ENCODE assay signal across 8 cellular contexts in the genomic region with DNA sequence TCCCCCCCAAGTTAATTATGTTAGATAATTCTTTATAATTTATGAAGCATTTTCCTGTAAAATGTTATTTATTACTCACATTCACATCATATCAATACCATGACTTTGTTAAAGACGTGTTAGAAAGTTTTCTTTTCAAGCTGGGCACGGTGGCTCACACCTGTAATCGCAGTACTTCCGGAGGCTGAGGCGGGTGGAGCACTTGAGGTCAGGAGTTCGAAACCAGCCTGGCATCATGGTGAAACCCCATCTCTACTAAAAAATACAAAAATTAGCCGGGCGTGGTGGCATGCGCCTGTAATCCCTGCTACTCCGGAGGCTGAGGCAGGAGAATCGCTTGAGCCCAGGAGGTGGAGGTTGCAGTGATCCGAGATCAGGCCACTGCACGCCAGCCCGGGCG. TPM values are rescaled to one million over a fixed set of nuclear protein-coding genes. Genes with fewer than 3 reads are reported as not detected.
DNase-seq lines count a peak whose midpoint lies in the region; ATAC-seq and TF ChIP-seq lines count a peak whose summit lies in the region.
"Not testable (repeated sequence)": the region's sequence is repeated elsewhere in the genome, so short reads cannot be mapped to it uniquely, and the experiment has no call there.
"Had no signal": no experiment of that assay in that cellular context is flagged by ENCODE, and none has a peak within 500 bp of the region (broad histone marks: within the 10 kb centered on the region; RNA-seq: fewer than 3 reads in every experiment).

No MANE protein-coding gene starts in this region.

- not testable (repeated sequence) for H3F3A ChIP-seq in OCI-LY1 (ENCODE audit: insufficient read depth, low read length)

- BruUV-seq in Calu3 (replicated peaks; lab: Mats Ljungman, UMichigan), result not testable (repeated sequence)

- not testable (repeated sequence) for H3K27ac ChIP-seq in OCI-LY1 (ENCODE audit: low read depth, low read length, poor library complexity, severe bottlenecking)
- H3K27ac ChIP-seq in heart right ventricle, result peak overlapping the region; percentile 27 to 100 (median 99)

- H3K4me2 ChIP-seq in OCI-LY1 (ENCODE audit: low read length), result peak overlapping the region; percentile 82

- not testable (repeated sequence) for H3K27me3 ChIP-seq in OCI-LY1 (ENCODE audit: insufficient read depth, low read length); adipocyte (replicated peaks; ENCODE audit: control insufficient read depth, insufficient read depth, low read length); heart right ventricle

- H3K9me2 ChIP-seq in OCI-LY1 (ENCODE audit: low read depth, low read length), result not testable (repeated sequence)

- intact Hi-C loops in Calu3 (cut with micrococcal nuclease; ENCODE audit: unreplicated experiment), result not testable (repeated sequence)
- intact Hi-C loops in heart right ventricle (cut with DNase I), result loop anchor here in 1 of 10 donors (10.0 kb wide), 1 partner anchor 509 kb away; a partner anchor contains a TSS
- intact Hi-C loops in natural killer cell (cut with micrococcal nuclease), result loop anchor here (10.0 kb wide), 1 partner anchor 571 kb away; no protein-coding TSS in a partner anchor

- not testable (repeated sequence) for H4K20me1 ChIP-seq in OCI-LY1 (ENCODE audit: insufficient read depth, low read length)

- peaks cover 53% of the 10 kb centered on the region for H3K36me3 Mint-ChIP-seq in Calu3 (ENCODE audit: insufficient read depth, unreplicated experiment)
- H3K36me3 Mint-ChIP-seq in activated CD8-positive, alpha-beta memory T cell treated with anti-CD3 and anti-CD28 coated beads, Interleukin-2, amount 10 ng/mL, durations not matched to agents 7 days and 5 days, result peaks cover 27% of the 10 kb centered on the region
- not testable (repeated sequence) for H3K36me3 Mint-ChIP-seq in natural killer cell
- peaks cover 90% of the 10 kb centered on the region for H3K36me3 Mint-ChIP-seq in stimulated activated effector memory CD8-positive, alpha-beta T cell treated with anti-CD3 and anti-CD28 coated beads, Interleukin-12 subunit alpha, Interleukin-12 subunit beta, amount 100 ng/mL, for 72 hours

- not testable (repeated sequence) for H3K9me3 Mint-ChIP-seq in Calu3 (ENCODE audit: low read depth, unreplicated experiment); activated CD8-positive, alpha-beta memory T cell treated with anti-CD3 and anti-CD28 coated beads, Interleukin-2, amount 10 ng/mL, durations not matched to agents 7 days and 5 days (ENCODE audit: low read depth); natural killer cell; stimulated activated effector memory CD8-positive, alpha-beta T cell treated with anti-CD3 and anti-CD28 coated beads, Interleukin-12 subunit alpha, Interleukin-12 subunit beta, amount 100 ng/mL, for 72 hours

- WGBS in heart right ventricle, 2 donors, result 89 to 90% methylated on average over 15 of the region's 15 CpGs

- H3K79me2 ChIP-seq in OCI-LY1 (ENCODE audit: insufficient read depth, low read length), result peaks cover 28% of the 10 kb centered on the region

- DNase-seq in Calu3; adipocyte (ENCODE audit: low read depth); heart right ventricle: not testable (repeated sequence)
- peak; percentile 63 for DNase-seq in activated CD8-positive, alpha-beta memory T cell treated with anti-CD3 and anti-CD28 coated beads, Interleukin-2, amount 10 ng/mL, durations not matched to agents 7 days and 5 days
- DNase-seq in natural killer cell, result peak; percentile 19
- peak; percentile 11 to 76 for DNase-seq in stimulated activated effector memory CD8-positive, alpha-beta T cell treated with anti-CD3 and anti-CD28 coated beads, Interleukin-12 subunit alpha, Interleukin-12 subunit beta, amount 100 ng/mL, for 72 hours (ENCODE audit: low spot score in 2 of 2)

- not testable (repeated sequence) for H3K9ac ChIP-seq in OCI-LY1 (ENCODE audit: low read length); adipocyte (ENCODE audit: low read length)

- TF ChIP-seq CTCF in Calu3 (IDR thresholded peaks at IDR 0.05; ENCODE audit: unreplicated experiment); OCI-LY1 (IDR thresholded peaks at IDR 0.05; ENCODE audit: low read length); heart right ventricle (IDR thresholded peaks at IDR 0.05); natural killer cell (IDR thresholded peaks at IDR 0.05): not testable (repeated sequence)

- not testable (repeated sequence) for H2AFZ ChIP-seq in OCI-LY1 (ENCODE audit: low read length)

- peaks cover 24% of the 10 kb centered on the region for H3K4me1 ChIP-seq in OCI-LY1 (ENCODE audit: insufficient read depth, low read length, severe bottlenecking)
- peaks cover 22% of the 10 kb centered on the region for H3K4me1 ChIP-seq in adipocyte (ENCODE audit: control insufficient read depth, insufficient read depth, low read length)
- peaks cover 5 to 68% (median 50%) of the 10 kb centered on the region in 9 donors for H3K4me1 ChIP-seq in heart right ventricle

- not testable (repeated sequence) for H3K9me3 ChIP-seq in OCI-LY1 (ENCODE audit: low read length); adipocyte (ENCODE audit: control insufficient read depth, low read length); heart right ventricle

- H3K4me3 ChIP-seq in OCI-LY1 (ENCODE audit: low read depth, low read length, poor library complexity, severe bottlenecking) (peak overlapping the region; percentile 92), adipocyte (ENCODE audit: low read length) (peak overlapping the region; percentile 99), heart right ventricle (peak overlapping the region in 8 of 10 donors; percentile 80 to 93 (median 83))

- H3K36me3 ChIP-seq in OCI-LY1 (ENCODE audit: insufficient read depth, low read length) (peaks cover 46% of the 10 kb centered on the region), adipocyte (ENCODE audit: control insufficient read depth, insufficient read depth, low read length, severe bottlenecking) (peaks cover 18% of the 10 kb centered on the region), heart right ventricle (peaks cover 0 to 52% (median 26%) of the 10 kb centered on the region in 9 donors)

- not testable (repeated sequence) for H3K27me3 Mint-ChIP-seq in Calu3 (ENCODE audit: unreplicated experiment); activated CD8-positive, alpha-beta memory T cell treated with anti-CD3 and anti-CD28 coated beads, Interleukin-2, amount 10 ng/mL, durations not matched to agents 7 days and 5 days; natural killer cell (ENCODE audit: low read depth in 2 of 2)

- ATAC-seq in activated CD8-positive, alpha-beta memory T cell treated with anti-CD3 and anti-CD28 coated beads, Interleukin-2, amount 10 ng/mL, durations not matched to agents 7 days and 5 days; heart right ventricle; natural killer cell; stimulated activated effector memory CD8-positive, alpha-beta T cell treated with anti-CD3 and anti-CD28 coated beads, Interleukin-12 subunit alpha, Interleukin-12 subunit beta, amount 100 ng/mL, for 72 hours: not testable (repeated sequence)

- peak overlapping the region; percentile 84 for H3K4me3 Mint-ChIP-seq in Calu3 (ENCODE audit: low read depth, unreplicated experiment)
- H3K4me3 Mint-ChIP-seq in activated CD8-positive, alpha-beta memory T cell treated with anti-CD3 and anti-CD28 coated beads, Interleukin-2, amount 10 ng/mL, durations not matched to agents 7 days and 5 days, result peak overlapping the region; percentile 88
- H3K4me3 Mint-ChIP-seq in natural killer cell, result peak overlapping the region; percentile 95
- peak overlapping the region; percentile 92 for H3K4me3 Mint-ChIP-seq in stimulated activated effector memory CD8-positive, alpha-beta T cell treated with anti-CD3 and anti-CD28 coated beads, Interleukin-12 subunit alpha, Interleukin-12 subunit beta, amount 100 ng/mL, for 72 hours

- H3K4me1 Mint-ChIP-seq in Calu3 (ENCODE audit: low read depth, unreplicated experiment), result peaks cover 11% of the 10 kb centered on the region
- peaks cover 33% of the 10 kb centered on the region for H3K4me1 Mint-ChIP-seq in activated CD8-positive, alpha-beta memory T cell treated with anti-CD3 and anti-CD28 coated beads, Interleukin-2, amount 10 ng/mL, durations not matched to agents 7 days and 5 days
- H3K4me1 Mint-ChIP-seq in natural killer cell, result peaks cover 32 to 34% of the 10 kb centered on the region in 2 donors
- H3K4me1 Mint-ChIP-seq in stimulated activated effector memory CD8-positive, alpha-beta T cell treated with anti-CD3 and anti-CD28 coated beads, Interleukin-12 subunit alpha, Interleukin-12 subunit beta, amount 100 ng/mL, for 72 hours, result peaks cover 35% of the 10 kb centered on the region

- CTCF ChIA-PET in Calu3 (lab: Charles Lee), result not testable (repeated sequence)
- CTCF ChIA-PET in activated CD8-positive, alpha-beta memory T cell treated with anti-CD3 and anti-CD28 coated beads, Interleukin-2, amount 10 ng/mL, durations not matched to agents 7 days and 5 days (lab: Charles Lee), result interaction anchor here (2.9 kb wide), 1 partner anchor 20 kb away, joined by 9 read pairs; no protein-coding TSS in a partner anchor

- peak overlapping the region; percentile 96 for H3K27ac Mint-ChIP-seq in Calu3 (ENCODE audit: unreplicated experiment)
- H3K27ac Mint-ChIP-seq in activated CD8-positive, alpha-beta memory T cell treated with anti-CD3 and anti-CD28 coated beads, Interleukin-2, amount 10 ng/mL, durations not matched to agents 7 days and 5 days, result peak overlapping the region; percentile 97
- H3K27ac Mint-ChIP-seq in natural killer cell, result peak overlapping the region in 1 of 2 donors; percentile 91
- peak overlapping the region; percentile 99 for H3K27ac Mint-ChIP-seq in stimulated activated effector memory CD8-positive, alpha-beta T cell treated with anti-CD3 and anti-CD28 coated beads, Interleukin-12 subunit alpha, Interleukin-12 subunit beta, amount 100 ng/mL, for 72 hours

RNA-seq across cellular contexts. Expression of a gene that starts 3.3 kb away (rescaled TPM):
- total RNA-seq in Calu3 (2022) (54.8 and 61.0 TPM in 2 replicates), heart right ventricle (100 to 1,000 TPM; 285 to 512 (median 413) TPM), natural killer cell (100 to 1,000 TPM; 157 to 233 (median 160) TPM)
- 10 to 100 TPM; 29.3 to 47.5 TPM for total RNA-seq in activated CD8-positive, alpha-beta memory T cell treated with anti-CD3 and anti-CD28 coated beads, Interleukin-2, amount 10 ng/mL, durations not matched to agents 7 days and 5 days
- 100 to 1,000 TPM; 111 to 177 TPM for polyA plus RNA-seq in heart right ventricle

RNA-seq across cellular contexts. Expression of a gene that starts 37.1 kb away (rescaled TPM):
- total RNA-seq in Calu3 (2022) (not detected in 2 replicates), heart right ventricle (not detected), natural killer cell (1 to 10 TPM in 1 of 3 donors, not detected in 2; 1.5 TPM)
- not detected for total RNA-seq in activated CD8-positive, alpha-beta memory T cell treated with anti-CD3 and anti-CD28 coated beads, Interleukin-2, amount 10 ng/mL, durations not matched to agents 7 days and 5 days
- polyA plus RNA-seq in heart right ventricle, result under 1 TPM in 1 of 2 donors, not detected in 1; 0.03 TPM
- total RNA-seq: A673 had no signal

RNA-seq across cellular contexts. Expression of a gene that starts 44.0 kb away (rescaled TPM):
- not detected in 2 replicates for total RNA-seq in Calu3 (2022)
- not detected for total RNA-seq in activated CD8-positive, alpha-beta memory T cell treated with anti-CD3 and anti-CD28 coated beads, Interleukin-2, amount 10 ng/mL, durations not matched to agents 7 days and 5 days
- total RNA-seq in heart right ventricle, result 1 to 10 TPM in 2 of 10 donors, under 1 TPM in 7, not detected in 1; 0.26 to 2.2 (median 0.49) TPM
- polyA plus RNA-seq in heart right ventricle, result under 1 TPM in 1 of 2 donors, not detected in 1; 0.07 TPM
- 1 to 10 TPM in 2 of 3 donors, not detected in 1; 2.3 to 3.1 TPM for total RNA-seq in natural killer cell
- total RNA-seq: A673 had no signal
